In the genomic region with DNA sequence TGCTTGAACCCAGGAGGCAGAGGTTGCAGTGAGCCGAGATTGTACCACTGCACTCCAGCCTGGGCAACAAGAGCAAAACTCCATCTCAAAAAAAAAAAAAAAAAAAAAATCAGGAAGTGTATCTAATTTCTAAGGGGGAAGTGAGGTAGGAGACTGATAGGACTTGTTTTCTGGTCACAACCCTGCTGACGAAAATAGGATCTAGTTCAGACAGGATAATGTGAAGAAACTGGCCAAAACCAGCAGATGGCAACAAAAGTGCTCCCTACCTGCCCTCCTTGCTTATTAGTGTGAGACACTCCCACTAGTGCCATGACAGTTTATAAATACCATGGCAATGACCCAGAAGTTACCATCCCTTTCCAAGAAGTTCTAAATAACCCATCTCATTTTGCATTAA, we compare ENCODE assay signal across 1 cellular context.
TF ChIP-seq lines count a peak whose summit lies in the region.

No MANE protein-coding gene starts in this region.

TF ChIP-seq in HCT116, 20 proteins besides CTCF, POLR2A, EP300 and RAD21 (continued from another document):
- no peak for TF ChIP-seq CEBPB (IDR thresholded peaks at IDR 0.05; ENCODE audit: low read depth)
